2 cellular contexts compared by ENCODE assay signal in the genomic region with DNA sequence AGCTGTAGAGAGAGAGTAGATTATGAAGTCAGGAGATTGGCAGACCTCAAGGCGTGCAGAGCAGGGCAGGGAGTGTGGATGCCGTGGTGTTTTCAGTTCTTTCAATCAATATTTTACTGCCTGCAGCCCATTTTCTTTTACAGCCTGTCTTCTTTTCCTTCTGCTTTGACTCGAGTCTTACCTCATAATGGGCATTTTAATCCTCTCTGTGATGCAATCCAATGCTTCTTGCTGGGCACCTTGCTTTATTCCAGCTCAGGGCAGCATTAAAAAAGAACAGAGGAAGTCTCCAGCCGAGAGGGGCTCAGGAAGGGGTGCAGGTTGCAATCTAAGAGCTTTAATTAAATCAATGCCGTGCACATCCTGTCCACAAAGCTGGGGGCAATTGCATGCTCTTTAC.
TF ChIP-seq lines count a peak whose summit lies in the region.

No MANE protein-coding gene starts in this region.

TF ChIP-seq in HEK293, 187 proteins besides CTCF, POLR2A, EP300 and RAD21 (continued from another document):
- peak; percentile 20; the same call in 1 of the 2 replicates for TF ChIP-seq GLIS1 (tag by site-specific recombination; IDR thresholded peaks at IDR 0.05)
- TF ChIP-seq ZNF223 (tag by site-specific recombination; IDR thresholded peaks at IDR 0.05): peak; percentile 34; the same call in 1 of the 2 replicates
- no peak for TF ChIP-seq ZNF558 (tag by site-specific recombination; IDR thresholded peaks at IDR 0.05)
- no peak for TF ChIP-seq ZNF155 (tag by site-specific recombination; IDR thresholded peaks at IDR 0.05)
- TF ChIP-seq ZNF423 (tag by site-specific recombination; IDR thresholded peaks at IDR 0.05): peak; percentile 62; the same call in 1 of the 2 replicates
- TF ChIP-seq ZIC2 (tag by site-specific recombination; IDR thresholded peaks at IDR 0.05): peak; percentile 98
- TF ChIP-seq, protein P1, sequence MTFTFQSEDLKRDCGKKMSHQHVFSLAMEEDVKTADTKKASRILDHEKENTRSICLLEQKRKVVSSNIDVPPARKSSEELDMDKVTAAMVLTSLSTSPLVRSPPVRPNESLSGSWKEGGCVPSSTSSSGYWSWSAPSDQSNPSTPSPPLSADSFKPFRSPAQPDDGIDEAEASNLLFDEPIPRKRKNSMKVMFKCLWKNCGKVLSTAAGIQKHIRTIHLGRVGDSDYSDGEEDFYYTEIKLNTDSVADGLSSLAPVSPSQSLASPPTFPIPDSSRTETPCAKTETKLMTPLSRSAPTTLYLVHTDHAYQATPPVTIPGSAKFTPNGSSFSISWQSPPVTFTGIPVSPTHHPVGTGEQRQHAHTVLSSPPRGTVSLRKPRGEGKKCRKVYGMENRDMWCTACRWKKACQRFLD (tag by site-specific recombination; IDR thresholded peaks at IDR 0.05): no peak
- TF ChIP-seq ZNF660 (tag by site-specific recombination; IDR thresholded peaks at IDR 0.05): no peak

TF ChIP-seq in H1, 55 proteins besides CTCF, POLR2A, EP300 and RAD21 (continued from another document):
- TF ChIP-seq, protein P2, sequence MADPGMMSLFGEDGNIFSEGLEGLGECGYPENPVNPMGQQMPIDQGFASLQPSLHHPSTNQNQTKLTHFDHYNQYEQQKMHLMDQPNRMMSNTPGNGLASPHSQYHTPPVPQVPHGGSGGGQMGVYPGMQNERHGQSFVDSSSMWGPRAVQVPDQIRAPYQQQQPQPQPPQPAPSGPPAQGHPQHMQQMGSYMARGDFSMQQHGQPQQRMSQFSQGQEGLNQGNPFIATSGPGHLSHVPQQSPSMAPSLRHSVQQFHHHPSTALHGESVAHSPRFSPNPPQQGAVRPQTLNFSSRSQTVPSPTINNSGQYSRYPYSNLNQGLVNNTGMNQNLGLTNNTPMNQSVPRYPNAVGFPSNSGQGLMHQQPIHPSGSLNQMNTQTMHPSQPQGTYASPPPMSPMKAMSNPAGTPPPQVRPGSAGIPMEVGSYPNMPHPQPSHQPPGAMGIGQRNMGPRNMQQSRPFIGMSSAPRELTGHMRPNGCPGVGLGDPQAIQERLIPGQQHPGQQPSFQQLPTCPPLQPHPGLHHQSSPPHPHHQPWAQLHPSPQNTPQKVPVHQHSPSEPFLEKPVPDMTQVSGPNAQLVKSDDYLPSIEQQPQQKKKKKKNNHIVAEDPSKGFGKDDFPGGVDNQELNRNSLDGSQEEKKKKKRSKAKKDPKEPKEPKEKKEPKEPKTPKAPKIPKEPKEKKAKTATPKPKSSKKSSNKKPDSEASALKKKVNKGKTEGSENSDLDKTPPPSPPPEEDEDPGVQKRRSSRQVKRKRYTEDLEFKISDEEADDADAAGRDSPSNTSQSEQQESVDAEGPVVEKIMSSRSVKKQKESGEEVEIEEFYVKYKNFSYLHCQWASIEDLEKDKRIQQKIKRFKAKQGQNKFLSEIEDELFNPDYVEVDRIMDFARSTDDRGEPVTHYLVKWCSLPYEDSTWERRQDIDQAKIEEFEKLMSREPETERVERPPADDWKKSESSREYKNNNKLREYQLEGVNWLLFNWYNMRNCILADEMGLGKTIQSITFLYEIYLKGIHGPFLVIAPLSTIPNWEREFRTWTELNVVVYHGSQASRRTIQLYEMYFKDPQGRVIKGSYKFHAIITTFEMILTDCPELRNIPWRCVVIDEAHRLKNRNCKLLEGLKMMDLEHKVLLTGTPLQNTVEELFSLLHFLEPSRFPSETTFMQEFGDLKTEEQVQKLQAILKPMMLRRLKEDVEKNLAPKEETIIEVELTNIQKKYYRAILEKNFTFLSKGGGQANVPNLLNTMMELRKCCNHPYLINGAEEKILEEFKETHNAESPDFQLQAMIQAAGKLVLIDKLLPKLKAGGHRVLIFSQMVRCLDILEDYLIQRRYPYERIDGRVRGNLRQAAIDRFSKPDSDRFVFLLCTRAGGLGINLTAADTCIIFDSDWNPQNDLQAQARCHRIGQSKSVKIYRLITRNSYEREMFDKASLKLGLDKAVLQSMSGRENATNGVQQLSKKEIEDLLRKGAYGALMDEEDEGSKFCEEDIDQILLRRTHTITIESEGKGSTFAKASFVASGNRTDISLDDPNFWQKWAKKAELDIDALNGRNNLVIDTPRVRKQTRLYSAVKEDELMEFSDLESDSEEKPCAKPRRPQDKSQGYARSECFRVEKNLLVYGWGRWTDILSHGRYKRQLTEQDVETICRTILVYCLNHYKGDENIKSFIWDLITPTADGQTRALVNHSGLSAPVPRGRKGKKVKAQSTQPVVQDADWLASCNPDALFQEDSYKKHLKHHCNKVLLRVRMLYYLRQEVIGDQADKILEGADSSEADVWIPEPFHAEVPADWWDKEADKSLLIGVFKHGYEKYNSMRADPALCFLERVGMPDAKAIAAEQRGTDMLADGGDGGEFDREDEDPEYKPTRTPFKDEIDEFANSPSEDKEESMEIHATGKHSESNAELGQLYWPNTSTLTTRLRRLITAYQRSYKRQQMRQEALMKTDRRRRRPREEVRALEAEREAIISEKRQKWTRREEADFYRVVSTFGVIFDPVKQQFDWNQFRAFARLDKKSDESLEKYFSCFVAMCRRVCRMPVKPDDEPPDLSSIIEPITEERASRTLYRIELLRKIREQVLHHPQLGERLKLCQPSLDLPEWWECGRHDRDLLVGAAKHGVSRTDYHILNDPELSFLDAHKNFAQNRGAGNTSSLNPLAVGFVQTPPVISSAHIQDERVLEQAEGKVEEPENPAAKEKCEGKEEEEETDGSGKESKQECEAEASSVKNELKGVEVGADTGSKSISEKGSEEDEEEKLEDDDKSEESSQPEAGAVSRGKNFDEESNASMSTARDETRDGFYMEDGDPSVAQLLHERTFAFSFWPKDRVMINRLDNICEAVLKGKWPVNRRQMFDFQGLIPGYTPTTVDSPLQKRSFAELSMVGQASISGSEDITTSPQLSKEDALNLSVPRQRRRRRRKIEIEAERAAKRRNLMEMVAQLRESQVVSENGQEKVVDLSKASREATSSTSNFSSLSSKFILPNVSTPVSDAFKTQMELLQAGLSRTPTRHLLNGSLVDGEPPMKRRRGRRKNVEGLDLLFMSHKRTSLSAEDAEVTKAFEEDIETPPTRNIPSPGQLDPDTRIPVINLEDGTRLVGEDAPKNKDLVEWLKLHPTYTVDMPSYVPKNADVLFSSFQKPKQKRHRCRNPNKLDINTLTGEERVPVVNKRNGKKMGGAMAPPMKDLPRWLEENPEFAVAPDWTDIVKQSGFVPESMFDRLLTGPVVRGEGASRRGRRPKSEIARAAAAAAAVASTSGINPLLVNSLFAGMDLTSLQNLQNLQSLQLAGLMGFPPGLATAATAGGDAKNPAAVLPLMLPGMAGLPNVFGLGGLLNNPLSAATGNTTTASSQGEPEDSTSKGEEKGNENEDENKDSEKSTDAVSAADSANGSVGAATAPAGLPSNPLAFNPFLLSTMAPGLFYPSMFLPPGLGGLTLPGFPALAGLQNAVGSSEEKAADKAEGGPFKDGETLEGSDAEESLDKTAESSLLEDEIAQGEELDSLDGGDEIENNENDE (IDR thresholded peaks at IDR 0.05; ENCODE audit: insufficient replicate concordance, low read length): no peak
- TF ChIP-seq CBX5 (IDR thresholded peaks at IDR 0.05; ENCODE audit: low read depth, low read length): no peak
- no peak for TF ChIP-seq ASH2L (IDR thresholded peaks at IDR 0.05; ENCODE audit: low read length)
- TF ChIP-seq GTF2F1 (IDR thresholded peaks at IDR 0.05; ENCODE audit: borderline replicate concordance, low read depth, low read length): no peak
- no peak for TF ChIP-seq BCL11A (IDR thresholded peaks at IDR 0.05; ENCODE audit: low read depth in 2 of 2, low read length in 2 of 2)
TF ChIP-seq in H1: peak in this region for 0.
